ENCODE assay signal across 27 cellular contexts in genomic region chr7:94559972-94560371, GRCh38.
"Had no signal": no experiment of that assay in that cellular context is flagged by ENCODE, and none has a peak within 500 bp of the region (broad histone marks: within the 10 kb centered on the region; RNA-seq: fewer than 3 reads in every experiment).

No MANE protein-coding gene starts in this region.

- H3K27me3 Mint-ChIP-seq: activated B cell treated with CpG ODN at 0.5 μM for 24 hours; activated CD4-positive, alpha-beta memory T cell treated with anti-CD3 and anti-CD28 coated beads, Interleukin-2, amount 10 ng/mL, durations not matched to agents 7 days and 5 days; activated naive CD4-positive, alpha-beta T cell treated with anti-CD3 and anti-CD28 coated beads, Interleukin-2, amount 10 ng/mL, durations not matched to agents 7 days and 5 days; activated naive CD8-positive, alpha-beta T cell treated with anti-CD3 and anti-CD28 coated beads for 36 hours; T-cell had no signal

- H3K27ac Mint-ChIP-seq: activated B cell treated with CpG ODN at 0.5 μM for 24 hours; activated CD4-positive, alpha-beta memory T cell treated with anti-CD3 and anti-CD28 coated beads, Interleukin-2, amount 10 ng/mL, durations not matched to agents 7 days and 5 days; activated naive CD4-positive, alpha-beta T cell treated with anti-CD3 and anti-CD28 coated beads, Interleukin-2, amount 10 ng/mL, durations not matched to agents 7 days and 5 days; activated naive CD8-positive, alpha-beta T cell treated with anti-CD3 and anti-CD28 coated beads for 36 hours; activated T-cell treated with anti-CD3 and anti-CD28 coated beads, Interleukin-2, amount 50 U/mL, for 72 hours; activated T-helper 2 cell treated with anti-CD3 and anti-CD28 coated beads, Interferon-gamma antibody, Interleukin-2, Interleukin-4, amounts not matched to agents 10 μg/mL and 5 μg/mL and 100 μg/mL, durations not matched to agents 14 hours and 24 hours and 36 hours; T-cell had no signal

- H3K4me3 Mint-ChIP-seq: activated B cell treated with CpG ODN at 0.5 μM for 24 hours; activated CD4-positive, alpha-beta memory T cell treated with anti-CD3 and anti-CD28 coated beads, Interleukin-2, amount 10 ng/mL, durations not matched to agents 7 days and 5 days; activated naive CD4-positive, alpha-beta T cell treated with anti-CD3 and anti-CD28 coated beads, Interleukin-2, amount 10 ng/mL, durations not matched to agents 7 days and 5 days; activated naive CD8-positive, alpha-beta T cell treated with anti-CD3 and anti-CD28 coated beads for 36 hours; activated T-cell treated with anti-CD3 and anti-CD28 coated beads, Interleukin-2, amount 50 U/mL, for 72 hours; T-cell had no signal

- H3K36me3 ChIP-seq: brain microvascular endothelial cell, MG63 had no signal

- H3K4me1 Mint-ChIP-seq: activated CD4-positive, alpha-beta memory T cell treated with anti-CD3 and anti-CD28 coated beads, Interleukin-2, amount 10 ng/mL, durations not matched to agents 7 days and 5 days; activated naive CD4-positive, alpha-beta T cell treated with anti-CD3 and anti-CD28 coated beads, Interleukin-2, amount 10 ng/mL, durations not matched to agents 7 days and 5 days; activated naive CD8-positive, alpha-beta T cell treated with anti-CD3 and anti-CD28 coated beads for 36 hours; T-cell had no signal

- DNase-seq: activated B cell treated with CpG ODN at 0.5 μM for 24 hours; activated CD4-positive, alpha-beta memory T cell treated with anti-CD3 and anti-CD28 coated beads, Interleukin-2, amount 10 ng/mL, durations not matched to agents 7 days and 5 days; activated CD4-positive, alpha-beta T cell treated with anti-CD3 and anti-CD28 coated beads, Interleukin-2, amount 50 U/mL, for 1 hour; activated gamma-delta T cell treated with Interleukin-2 at 50 U/mL for 16 hours; activated naive CD4-positive, alpha-beta T cell treated with anti-CD3 and anti-CD28 coated beads, Interleukin-2, amount 10 ng/mL, durations not matched to agents 7 days and 5 days; activated naive CD8-positive, alpha-beta T cell treated with anti-CD3 and anti-CD28 coated beads for 36 hours; activated T-cell treated with anti-CD3 and anti-CD28 coated beads, Interleukin-2, amount 50 U/mL, for 72 hours; brain microvascular endothelial cell; cerebellar nuclear complex; MG63; MV-4-11; NCI-H1092 treated with DMSO at 0.1 percent for 48 hours; NCI-H1417 treated with DMSO at 0.1 percent for 48 hours; NCI-H1694; NCI-H2029; NCI-H2107; NCI-H2171 treated with DMSO at 0.1 percent for 48 hours; NCI-H226; NCI-H526 treated with DMSO at 0.1 percent for 48 hours; NCI-H82; SIG-M5; T-cell; T-helper 2 cell; T1000 had no signal

- FAIRE-seq: TTC549 had no signal

- H3K4me3 ChIP-seq: MG63, SK-N-MC had no signal

- H3K9me3 Mint-ChIP-seq: activated B cell treated with CpG ODN at 0.5 μM for 24 hours; activated CD4-positive, alpha-beta memory T cell treated with anti-CD3 and anti-CD28 coated beads, Interleukin-2, amount 10 ng/mL, durations not matched to agents 7 days and 5 days; activated naive CD4-positive, alpha-beta T cell treated with anti-CD3 and anti-CD28 coated beads, Interleukin-2, amount 10 ng/mL, durations not matched to agents 7 days and 5 days; activated naive CD8-positive, alpha-beta T cell treated with anti-CD3 and anti-CD28 coated beads for 36 hours; activated T-cell treated with anti-CD3 and anti-CD28 coated beads, Interleukin-2, amount 50 U/mL, for 72 hours; activated T-helper 2 cell treated with anti-CD3 and anti-CD28 coated beads, Interferon-gamma antibody, Interleukin-2, Interleukin-4, amounts not matched to agents 10 μg/mL and 5 μg/mL and 100 μg/mL, durations not matched to agents 14 hours and 24 hours and 36 hours; T-cell had no signal

- H3K9me3 ChIP-seq: MG63 had no signal

- H3K27me3 ChIP-seq: brain microvascular endothelial cell, MG63 had no signal

- ATAC-seq: activated T-cell treated with anti-CD3 and anti-CD28 coated beads, Interleukin-2, amount 50 U/mL, for 72 hours; T-cell had no signal

- H3K27ac ChIP-seq: brain microvascular endothelial cell, SK-N-MC had no signal
